In genomic region chr16:72098936-72099335, GRCh38 we compare ENCODE assay signal across 2 cellular contexts.
TF ChIP-seq lines count a peak whose summit lies in the region.

No MANE protein-coding gene starts in this region.

TF ChIP-seq in GM23338, 12 proteins besides CTCF, POLR2A, EP300 and RAD21:
- TF ChIP-seq EZH2phosphoT487 (IDR thresholded peaks at IDR 0.05; ENCODE audit: unreplicated experiment) (no peak), ZNF462 (CRISPR knock-in tag; IDR thresholded peaks at IDR 0.05) (no peak), STAT1 (IDR thresholded peaks at IDR 0.05; ENCODE audit: unreplicated experiment) (no peak), ETS1 (IDR thresholded peaks at IDR 0.05) (no peak), POLR2AphosphoS5 (IDR thresholded peaks at IDR 0.05; ENCODE audit: low read depth) (no peak), JUNB (IDR thresholded peaks at IDR 0.05; ENCODE audit: unreplicated experiment) (no peak), NANOG (IDR thresholded peaks at IDR 0.05; ENCODE audit: borderline replicate concordance) (no peak), CREB1 (CRISPR knock-in tag; IDR thresholded peaks at IDR 0.05; ENCODE audit: low read depth) (no peak), REST (IDR thresholded peaks at IDR 0.05; ENCODE audit: unreplicated experiment) (no peak), EZH2 (IDR thresholded peaks at IDR 0.05; ENCODE audit: low read depth, unreplicated experiment) (no peak), ZNF114 (CRISPR knock-in tag; IDR thresholded peaks at IDR 0.05) (no peak), ZNF331 (CRISPR knock-in tag; IDR thresholded peaks at IDR 0.05; ENCODE audit: low read depth) (no peak)
TF ChIP-seq in GM23338: peak in this region for 0.

TF ChIP-seq in H1, 55 proteins besides CTCF, POLR2A, EP300 and RAD21:
- TF ChIP-seq RNF2 (IDR thresholded peaks at IDR 0.05; ENCODE audit: borderline replicate concordance, low read depth, low read length, missing control alignments, poor library complexity, severe bottlenecking), result no peak
- TF ChIP-seq SP1 (IDR thresholded peaks at IDR 0.05; ENCODE audit: low read depth, low read length), result no peak
- TF ChIP-seq MAX (IDR thresholded peaks at IDR 0.05), result no peak
- no peak for TF ChIP-seq PHF8 (conservative IDR thresholded peaks at IDR 0.05; ENCODE audit: low read depth, low read length)
- TF ChIP-seq BRCA1 (IDR thresholded peaks at IDR 0.05; ENCODE audit: low read depth, low read length), result no peak
- no peak for TF ChIP-seq BCL11A (IDR thresholded peaks at IDR 0.05; ENCODE audit: low read depth in 2 of 2, low read length in 2 of 2)
- no peak for TF ChIP-seq SIX5 (IDR thresholded peaks at IDR 0.05; ENCODE audit: low read depth, low read length)
- no peak for TF ChIP-seq SIN3A (conservative IDR thresholded peaks at IDR 0.05 in 1 of 2, IDR thresholded peaks at IDR 0.05 in 1 of 2; ENCODE audit: low read depth in 1 of 2, low read length in 2 of 2)
- no peak for TF ChIP-seq E2F6 (IDR thresholded peaks at IDR 0.05)
- no peak for TF ChIP-seq SUZ12 (IDR thresholded peaks at IDR 0.05; ENCODE audit: low read length)
- TF ChIP-seq SRF (IDR thresholded peaks at IDR 0.05; ENCODE audit: low read depth, low read length), result no peak
- TF ChIP-seq TBP (IDR thresholded peaks at IDR 0.05; ENCODE audit: low read depth, low read length), result no peak
TF ChIP-seq in H1: peak in this region for 0.
